Comparison of ENCODE assay signal across 18 cellular contexts in genomic region chr22:38716827-38717226, GRCh38. TPM values are rescaled to one million over a fixed set of nuclear protein-coding genes. Genes with fewer than 3 reads are reported as not detected.
DNase-seq lines count a peak whose midpoint lies in the region; ATAC-seq and TF ChIP-seq lines count a peak whose summit lies in the region.
"Had no signal": no experiment of that assay in that cellular context is flagged by ENCODE, and none has a peak within 500 bp of the region (broad histone marks: within the 10 kb centered on the region; RNA-seq: fewer than 3 reads in every experiment).

No MANE protein-coding gene starts in this region.

- no peak overlapping the region for H3K4me3 ChIP-seq in CD4-positive, CD25-positive, alpha-beta regulatory T cell (ENCODE audit: low read depth, low read length)
- no peak overlapping the region for H3K4me3 ChIP-seq in GM23338
- H3K4me3 ChIP-seq: HAP-1, tibial artery had no signal

- no peak overlapping the region for H2AFZ ChIP-seq in GM23338

- no peaks in the 10 kb centered on the region for H3K27me3 ChIP-seq in CD4-positive, CD25-positive, alpha-beta regulatory T cell (ENCODE audit: control insufficient read depth, insufficient read depth, low read length)
- no peaks in the 10 kb centered on the region for H3K27me3 ChIP-seq in GM23338 (ENCODE audit: insufficient read depth)
- H3K27me3 ChIP-seq: tibial artery had no signal

- no peaks in the 10 kb centered on the region for H3K9me2 ChIP-seq in GM23338 (ENCODE audit: insufficient read depth)

- H3K36me3 ChIP-seq in CD4-positive, CD25-positive, alpha-beta regulatory T cell (ENCODE audit: control insufficient read depth, insufficient read depth, low read length) = peaks cover 73% of the 10 kb centered on the region
- H3K36me3 ChIP-seq in GM23338 (ENCODE audit: insufficient read depth) = peaks cover 18% of the 10 kb centered on the region; the same call in 1 of the 2 replicates

- ATAC-seq in CD4-positive, CD25-positive, alpha-beta regulatory T cell (ENCODE audit: low read depth in 2 of 2) = no peak
- ATAC-seq in GM23338 (no peak), WTC11 (no peak), memory B cell (ENCODE audit: low read depth) (no peak), HG03432 (IDR thresholded peaks at IDR 0.05; ENCODE audit: unreplicated experiment) (no peak)
- ATAC-seq: left cardiac atrium, SK-N-SH treated with all-trans-retinoic acid at 6 μM for 48 hours had no signal

- H4K20me1 ChIP-seq in GM23338 (replicated peaks; ENCODE audit: insufficient read depth) = peaks cover 38% of the 10 kb centered on the region

- no peak overlapping the region for H3K4me2 ChIP-seq in GM23338

- peaks cover 13% of the 10 kb centered on the region for H3K4me1 ChIP-seq in CD4-positive, CD25-positive, alpha-beta regulatory T cell (ENCODE audit: control insufficient read depth, insufficient read depth, low read length, poor library complexity, severe bottlenecking)
- H3K4me1 ChIP-seq in GM23338 (ENCODE audit: insufficient read depth) = peaks cover 23% of the 10 kb centered on the region
- H3K4me1 ChIP-seq: HAP-1 had no signal

- no peak overlapping the region for H3K4me3 Mint-ChIP-seq in CD4-positive, CD25-positive, alpha-beta regulatory T cell
- H3K4me3 Mint-ChIP-seq in GM23338 (no peak overlapping the region), WTC11 (no peak overlapping the region), memory B cell (no peak overlapping the region)
- H3K4me3 Mint-ChIP-seq: stimulated activated naive CD8-positive, alpha-beta T cell treated with anti-CD3 and anti-CD28 coated beads, Interleukin-15, Interleukin-2, amounts not matched to agents 100 ng/mL and 50 ng/mL, for 24 hours had no signal

- no peaks in the 10 kb centered on the region for H3K27me3 Mint-ChIP-seq in CD4-positive, CD25-positive, alpha-beta regulatory T cell
- H3K27me3 Mint-ChIP-seq in GM23338 (ENCODE audit: insufficient read depth, low read depth, poor library complexity) (peaks cover 7% of the 10 kb centered on the region), WTC11 (ENCODE audit: low read depth) (no peaks in the 10 kb centered on the region), memory B cell (no peaks in the 10 kb centered on the region)
- H3K27me3 Mint-ChIP-seq: stimulated activated naive CD8-positive, alpha-beta T cell treated with anti-CD3 and anti-CD28 coated beads, Interleukin-15, Interleukin-2, amounts not matched to agents 100 ng/mL and 50 ng/mL, for 24 hours had no signal

- H3K9me3 ChIP-seq in CD4-positive, CD25-positive, alpha-beta regulatory T cell (ENCODE audit: control insufficient read depth in 2 of 2, low read length in 2 of 2) = no peaks in the 10 kb centered on the region
- H3K9me3 ChIP-seq: HAP-1, tibial artery had no signal

- CTCF ChIA-PET in WTC11 (lab: Charles Lee) = interaction anchor here (1.2 to 2.4 kb wide), 3 partner anchors 16 to 52 kb away, joined by 3 to 8 read pairs (median 6); no protein-coding TSS in a partner anchor

- H3K27ac ChIP-seq in CD4-positive, CD25-positive, alpha-beta regulatory T cell (ENCODE audit: insufficient read depth, low read length, poor library complexity, severe bottlenecking) = no peak overlapping the region
- H3K27ac ChIP-seq in GM23338 (ENCODE audit: low read depth) = peak overlapping the region; percentile 32; the same call in 1 of the 2 replicates

- no peak for TF ChIP-seq CTCF in GM23338 (conservative IDR thresholded peaks at IDR 0.05; ENCODE audit: low read depth in 2 of 2)
- TF ChIP-seq CTCF in WTC11 (IDR thresholded peaks at IDR 0.05) = no peak

- peaks cover 40% of the 10 kb centered on the region for H3K79me2 ChIP-seq in GM23338 (replicated peaks; ENCODE audit: insufficient read depth)

- H3K4me1 Mint-ChIP-seq in CD4-positive, CD25-positive, alpha-beta regulatory T cell = peaks cover 15 to 43% (median 41%) of the 10 kb centered on the region in 4 donors
- peaks cover 38% of the 10 kb centered on the region for H3K4me1 Mint-ChIP-seq in GM23338
- peaks cover 32% of the 10 kb centered on the region for H3K4me1 Mint-ChIP-seq in WTC11
- peaks cover 34% of the 10 kb centered on the region for H3K4me1 Mint-ChIP-seq in memory B cell

- POLR2A ChIA-PET in WTC11 (lab: Charles Lee) = no interaction called here

- H3F3A ChIP-seq in GM23338 (replicated peaks; ENCODE audit: low read depth) = 0 out of 2 replicates have a peak, but pooled peaks cover 4% of the 10 kb centered on the region

- peaks cover 0 to 2% (median 0%) of the 10 kb centered on the region in 7 donors for H3K9me3 Mint-ChIP-seq in CD4-positive, CD25-positive, alpha-beta regulatory T cell
- no peaks in the 10 kb centered on the region for H3K9me3 Mint-ChIP-seq in GM23338
- no peaks in the 10 kb centered on the region for H3K9me3 Mint-ChIP-seq in WTC11
- H3K9me3 Mint-ChIP-seq in memory B cell = no peaks in the 10 kb centered on the region
- H3K9me3 Mint-ChIP-seq: stimulated activated naive CD8-positive, alpha-beta T cell treated with anti-CD3 and anti-CD28 coated beads, Interleukin-15, Interleukin-2, amounts not matched to agents 100 ng/mL and 50 ng/mL, for 24 hours had no signal

- H3K36me3 Mint-ChIP-seq in CD4-positive, CD25-positive, alpha-beta regulatory T cell = peaks cover 52% of the 10 kb centered on the region
- H3K36me3 Mint-ChIP-seq in GM23338 (ENCODE audit: low read depth) = peaks cover 43% of the 10 kb centered on the region
- peaks cover 41% of the 10 kb centered on the region for H3K36me3 Mint-ChIP-seq in WTC11
- H3K36me3 Mint-ChIP-seq in memory B cell = peaks cover 33% of the 10 kb centered on the region

- peak overlapping the region in 2 of 3 donors; percentile 38 to 68 for H3K27ac Mint-ChIP-seq in CD4-positive, CD25-positive, alpha-beta regulatory T cell
- peak overlapping the region; percentile 90 for H3K27ac Mint-ChIP-seq in GM23338
- peak overlapping the region; percentile 87 for H3K27ac Mint-ChIP-seq in WTC11
- H3K27ac Mint-ChIP-seq in memory B cell = peak overlapping the region; percentile 65
- H3K27ac Mint-ChIP-seq: stimulated activated naive CD8-positive, alpha-beta T cell treated with anti-CD3 and anti-CD28 coated beads, Interleukin-15, Interleukin-2, amounts not matched to agents 100 ng/mL and 50 ng/mL, for 24 hours had no signal

- no peak for DNase-seq in CD4-positive, CD25-positive, alpha-beta regulatory T cell
- no peak for DNase-seq in GM23338 (ENCODE audit: low spot score)
- DNase-seq in WTC11 (ENCODE audit: low spot score) = no peak
- DNase-seq in memory B cell (ENCODE audit: low spot score in 2 of 2) = no peak
- no peak for DNase-seq in midbrain (lab: John Stamatoyannopoulos, UW)
- no peak for DNase-seq in DMS 273 treated with DMSO at 0.1 percent for 48 hours (lab: John Stamatoyannopoulos, UW)
- no peak for DNase-seq in stimulated activated CD4-positive, alpha-beta T cell treated with anti-CD3 and anti-CD28 coated beads, Interleukin-1b, Interleukin-23, amount 100 ng/mL, for 48 hours
- DNase-seq: DMS153; left cardiac atrium; NCI-H187; NCI-H69; stimulated activated CD4-positive, alpha-beta T cell treated with anti-CD3 and anti-CD28 coated beads, Interleukin-2, amount 100 ng/mL, for 24 hours; T1000; tibial artery had no signal

TF ChIP-seq in GM23338, 12 proteins besides CTCF, POLR2A, EP300 and RAD21 (continues in another document):
- TF ChIP-seq, protein P1, sequence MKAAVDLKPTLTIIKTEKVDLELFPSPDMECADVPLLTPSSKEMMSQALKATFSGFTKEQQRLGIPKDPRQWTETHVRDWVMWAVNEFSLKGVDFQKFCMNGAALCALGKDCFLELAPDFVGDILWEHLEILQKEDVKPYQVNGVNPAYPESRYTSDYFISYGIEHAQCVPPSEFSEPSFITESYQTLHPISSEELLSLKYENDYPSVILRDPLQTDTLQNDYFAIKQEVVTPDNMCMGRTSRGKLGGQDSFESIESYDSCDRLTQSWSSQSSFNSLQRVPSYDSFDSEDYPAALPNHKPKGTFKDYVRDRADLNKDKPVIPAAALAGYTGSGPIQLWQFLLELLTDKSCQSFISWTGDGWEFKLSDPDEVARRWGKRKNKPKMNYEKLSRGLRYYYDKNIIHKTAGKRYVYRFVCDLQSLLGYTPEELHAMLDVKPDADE (IDR thresholded peaks at IDR 0.05) = no peak

RNA-seq across cellular contexts. Expression of gene GTPBP1, which starts 11.1 kb away (rescaled TPM):
- 285 TPM for total RNA-seq in CD4-positive, CD25-positive, alpha-beta regulatory T cell
- polyA plus RNA-seq in CD4-positive, CD25-positive, alpha-beta regulatory T cell = 10 to 100 TPM; 25.4 to 29.7 (median 25.7) TPM
- 79.9 and 88.4 TPM in 2 replicates for total RNA-seq in GM23338 (2014; rRNA removed; shearing (Covaris generic))
- polyA plus RNA-seq in GM23338 (2016; fragmentation: Nextera tagmentation; extraction: Ambion mirVana) = 27.2 and 31.0 TPM in 2 replicates
- total RNA-seq in WTC11 (2021) = 98.9 to 108 TPM (median 101 TPM) in 3 replicates

RNA-seq across cellular contexts. Expression of gene JOSD1, which starts 16.1 kb away (rescaled TPM):
- total RNA-seq in CD4-positive, CD25-positive, alpha-beta regulatory T cell = 205 TPM
- polyA plus RNA-seq in CD4-positive, CD25-positive, alpha-beta regulatory T cell = 10 to 100 TPM in 2 of 4 donors, 1 to 10 TPM in 2; 8.7 to 12.5 (median 10.2) TPM
- 16.1 and 19.7 TPM in 2 replicates for total RNA-seq in GM23338 (2014; rRNA removed; shearing (Covaris generic))
- polyA plus RNA-seq in GM23338 (2016; fragmentation: Nextera tagmentation; extraction: Ambion mirVana) = 4.6 and 5.5 TPM in 2 replicates
- 22.2 to 26.2 TPM (median 24.5 TPM) in 3 replicates for total RNA-seq in WTC11 (2021)

RNA-seq across cellular contexts. Expression of gene TOMM22, which starts 35.1 kb away (rescaled TPM):
- total RNA-seq in CD4-positive, CD25-positive, alpha-beta regulatory T cell = 58.4 TPM
- polyA plus RNA-seq in CD4-positive, CD25-positive, alpha-beta regulatory T cell = 10 to 100 TPM; 61.6 to 72.7 (median 65.7) TPM
- 84.0 and 87.0 TPM in 2 replicates for total RNA-seq in GM23338 (2014; rRNA removed; shearing (Covaris generic))
- polyA plus RNA-seq in GM23338 (2016; fragmentation: Nextera tagmentation; extraction: Ambion mirVana) = 125 and 131 TPM in 2 replicates
- total RNA-seq in WTC11 (2021) = 131 to 146 TPM (median 135 TPM) in 3 replicates

RNA-seq across cellular contexts. Expression of gene SUN2, which starts 39.0 kb away (rescaled TPM):
- total RNA-seq in CD4-positive, CD25-positive, alpha-beta regulatory T cell = 454 TPM
- 100 to 1,000 TPM; 260 to 381 (median 298) TPM for polyA plus RNA-seq in CD4-positive, CD25-positive, alpha-beta regulatory T cell
- 12.6 and 17.6 TPM in 2 replicates for total RNA-seq in GM23338 (2014; rRNA removed; shearing (Covaris generic))
- polyA plus RNA-seq in GM23338 (2016; fragmentation: Nextera tagmentation; extraction: Ambion mirVana) = 7.2 and 8.2 TPM in 2 replicates
- 17.7 to 30.1 TPM (median 18.6 TPM) in 3 replicates for total RNA-seq in WTC11 (2021)
